In genomic region chr18:73201940-73202339, GRCh38 we compare ENCODE assay signal across 22 cellular contexts.
"Had no signal": no experiment of that assay in that cellular context is flagged by ENCODE, and none has a peak within 500 bp of the region (broad histone marks: within the 10 kb centered on the region; RNA-seq: fewer than 3 reads in every experiment).

No MANE protein-coding gene starts in this region.

- H3K27me3 ChIP-seq: ascending aorta, dorsolateral prefrontal cortex, gastrocnemius medialis, heart left ventricle, ovary, tibial nerve, uterus had no signal

- H3K4me1 ChIP-seq: ascending aorta, gastrocnemius medialis, heart left ventricle, psoas muscle, tibial nerve, uterus had no signal

- H3K9me3 ChIP-seq: ascending aorta, gastrocnemius medialis, heart left ventricle, ovary, psoas muscle, tibial nerve, uterus had no signal

- FAIRE-seq: colon had no signal

- ATAC-seq: activated CD4-positive, CD25-positive, alpha-beta regulatory T cell treated with anti-CD3 and anti-CD28 coated beads, Interleukin-2, amount 50 U/mL, for 24 hours; gastrocnemius medialis; heart left ventricle; naive thymus-derived CD8-positive, alpha-beta T cell; psoas muscle; right cardiac atrium had no signal

- H3K36me3 ChIP-seq: ascending aorta, gastrocnemius medialis, heart left ventricle, ovary, tibial nerve, uterus had no signal

- H3K4me3 ChIP-seq: ascending aorta, dorsolateral prefrontal cortex, gastrocnemius medialis, heart left ventricle, ovary, psoas muscle, skin epidermis, tibial nerve, uterus had no signal

- DNase-seq: activated CD4-positive, alpha-beta T cell treated with anti-CD3 and anti-CD28 coated beads, Interleukin-2, amount 50 U/mL, for 1 hour; activated CD8-positive, alpha-beta memory T cell treated with anti-CD3 and anti-CD28 coated beads for 24 hours; activated CD8-positive, alpha-beta memory T cell treated with anti-CD3 and anti-CD28 coated beads, Interleukin-2, amount 50 U/mL, for 48 hours; activated effector memory CD4-positive, alpha-beta T cell treated with Interleukin-2 at 50 U/mL for 16 hours; activated naive CD4-positive, alpha-beta T cell treated with anti-CD3 and anti-CD28 coated beads, Interleukin-2, amount 50 U/mL, for 16 hours; activated T-cell treated with anti-CD3 and anti-CD28 coated beads, Interleukin-2, amount 50 U/mL, for 48 hours; caudate nucleus; dorsolateral prefrontal cortex; gastrocnemius medialis; heart left ventricle; kidney glomerular epithelial cell; naive thymus-derived CD8-positive, alpha-beta T cell; ovary; psoas muscle; right cardiac atrium; T-helper 1 cell; uterus had no signal

- H3K27ac ChIP-seq: ascending aorta, dorsolateral prefrontal cortex, gastrocnemius medialis, heart left ventricle, ovary, psoas muscle, skin epidermis, tibial nerve, uterus had no signal
